11 cellular contexts compared by ENCODE assay signal in the genomic region with DNA sequence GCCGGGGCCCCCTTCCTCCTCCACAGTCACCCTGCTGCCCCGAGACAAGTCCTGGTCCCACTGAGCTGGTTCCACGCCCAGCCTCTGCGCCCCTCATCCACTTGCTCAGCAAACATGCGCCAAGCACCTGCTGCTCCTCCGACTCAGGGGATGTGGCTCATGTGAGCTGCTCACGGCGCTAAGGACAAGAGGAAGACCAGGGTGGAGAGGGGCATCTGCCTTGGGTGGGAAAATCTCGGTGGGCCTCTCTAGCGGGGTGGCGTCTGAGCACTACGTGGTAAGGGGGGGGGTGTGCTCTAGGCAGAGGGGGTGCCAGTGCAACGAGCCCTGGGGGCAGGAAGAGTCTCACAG. TPM values are rescaled to one million over a fixed set of nuclear protein-coding genes. Genes with fewer than 3 reads are reported as not detected.
DNase-seq lines count a peak whose midpoint lies in the region; ATAC-seq and TF ChIP-seq lines count a peak whose summit lies in the region.
"Had no signal": no experiment of that assay in that cellular context is flagged by ENCODE, and none has a peak within 500 bp of the region (broad histone marks: within the 10 kb centered on the region; RNA-seq: fewer than 3 reads in every experiment).

No MANE protein-coding gene starts in this region.

- no peak for TF ChIP-seq EP300 in esophagus muscularis mucosa (IDR thresholded peaks at IDR 0.05)

- no peak overlapping the region for H2BK12ac ChIP-seq in neuronal stem cell (ENCODE audit: low read length)

- H3K23ac ChIP-seq in neuronal stem cell (ENCODE audit: low read depth, low read length, poor library complexity) = peak overlapping the region; percentile 15

- H2AK5ac ChIP-seq in neuronal stem cell (ENCODE audit: low read depth, low read length) = peak overlapping the region; percentile 7

- H3K4ac ChIP-seq in neuronal stem cell (ENCODE audit: low read length) = peak overlapping the region; percentile 1

- H3K9me3 ChIP-seq in right atrium auricular region (no peaks in the 10 kb centered on the region), esophagus muscularis mucosa (no peaks in the 10 kb centered on the region), neuronal stem cell (replicated peaks in 1 of 2; ENCODE audit: control insufficient read depth in 2 of 2, insufficient read depth in 1 of 2, low read depth in 1 of 2, low read length in 2 of 2) (no peaks in the 10 kb centered on the region)

- DNase-seq in right atrium auricular region (ENCODE audit: low spot score) = no peak
- no peak for DNase-seq in cardiac septum (ENCODE audit: low spot score)
- no peak for DNase-seq in esophagus muscularis mucosa (ENCODE audit: extremely low spot score)
- DNase-seq in neuronal stem cell (ENCODE audit: low spot score) = no peak
- no peak for DNase-seq in endothelial cell (ENCODE audit: low spot score)
- no peak for DNase-seq in RPMI8226
- no peak for DNase-seq in Ammon's horn (ENCODE audit: low spot score)
- DNase-seq: cortex of kidney, small intestine had no signal

- no peak for ATAC-seq in HG03097 (IDR thresholded peaks at IDR 0.05; ENCODE audit: low FRiP score, unreplicated experiment)

- WGBS in esophagus muscularis mucosa = 59% methylated on average over 13 of the region's 13 CpGs
- WGBS in neuronal stem cell (ENCODE audit: extremely low coverage in 2 of 2, insufficient read length in 2 of 2, insufficient replicate concordance in 1 of 2), 2 donors = no CpG with 5 or more reads among the region's 13 CpGs

- H3K36me3 ChIP-seq in right atrium auricular region (no peaks in the 10 kb centered on the region), esophagus muscularis mucosa (peaks cover 0 to 14% (median 9%) of the 10 kb centered on the region in 4 donors), neuronal stem cell (replicated peaks in 1 of 2; ENCODE audit: control insufficient read depth in 2 of 2, insufficient read depth in 2 of 2, low read length in 2 of 2) (peaks cover 4 to 9% of the 10 kb centered on the region in 2 donors)

- no peak overlapping the region for H2AFZ ChIP-seq in neuronal stem cell (ENCODE audit: low read length)

- intact Hi-C loops in cardiac septum (cut with DNase I) = no loop called here
- intact Hi-C loops in esophagus muscularis mucosa (cut with DNase I) = no loop called here

- H3K27me3 Mint-ChIP-seq in endothelial cell (ENCODE audit: unreplicated experiment) = peaks cover 4% of the 10 kb centered on the region

- peaks cover 36% of the 10 kb centered on the region for H3K79me1 ChIP-seq in neuronal stem cell (ENCODE audit: low read depth, low read length)

- peak overlapping the region; percentile 56 for H4K91ac ChIP-seq in neuronal stem cell (ENCODE audit: low read depth, low read length, poor library complexity)

- TF ChIP-seq CTCF in right atrium auricular region (IDR thresholded peaks at IDR 0.05) (no peak), esophagus muscularis mucosa (IDR thresholded peaks at IDR 0.05) (no peak), endothelial cell (IDR thresholded peaks at IDR 0.05; ENCODE audit: unreplicated experiment) (no peak)

- H3K27ac ChIP-seq in right atrium auricular region (peak overlapping the region; percentile 95 to 98), esophagus muscularis mucosa (replicated peaks in 1 of 4) (peak overlapping the region; percentile 93 to 97 (median 94)), neuronal stem cell (replicated peaks; ENCODE audit: low read length) (no peak overlapping the region)
- H3K27ac ChIP-seq: KMS-11 had no signal

- H3K4me3 Mint-ChIP-seq in endothelial cell (ENCODE audit: unreplicated experiment) = no peak overlapping the region

- no peaks in the 10 kb centered on the region for H3K9me3 Mint-ChIP-seq in endothelial cell (ENCODE audit: unreplicated experiment)

- H3K4me1 ChIP-seq in right atrium auricular region = peaks cover 0 to 92% of the 10 kb centered on the region in 2 donors
- peaks cover 83 to 97% (median 94%) of the 10 kb centered on the region in 4 donors for H3K4me1 ChIP-seq in esophagus muscularis mucosa
- peaks cover 29 to 63% of the 10 kb centered on the region in 2 donors for H3K4me1 ChIP-seq in neuronal stem cell (ENCODE audit: control insufficient read depth in 2 of 2, insufficient read depth in 1 of 2, low read depth in 1 of 2, low read length in 2 of 2)

- TF ChIP-seq POLR2A in esophagus muscularis mucosa (IDR thresholded peaks at IDR 0.05; ENCODE audit: low read depth) = no peak

- H3K14ac ChIP-seq in neuronal stem cell (ENCODE audit: low read length) = no peak overlapping the region

- no peaks in the 10 kb centered on the region for H3K27me3 ChIP-seq in right atrium auricular region
- no peaks in the 10 kb centered on the region for H3K27me3 ChIP-seq in esophagus muscularis mucosa
- no peaks in the 10 kb centered on the region for H3K27me3 ChIP-seq in neuronal stem cell (ENCODE audit: control insufficient read depth in 3 of 3, insufficient read depth in 3 of 3, low read depth in 1 of 3, low read length in 3 of 3)

- no peak overlapping the region for H3K9ac ChIP-seq in neuronal stem cell (ENCODE audit: low read depth, low read length, poor library complexity)
- H3K9ac ChIP-seq: KMS-11 had no signal

- H4K8ac ChIP-seq in neuronal stem cell (ENCODE audit: low read depth, low read length) = no peak overlapping the region

- H3K27ac Mint-ChIP-seq in endothelial cell (ENCODE audit: unreplicated experiment) = no peak overlapping the region

- H3K18ac ChIP-seq in neuronal stem cell (ENCODE audit: low read length) = peak overlapping the region; percentile 20

- H3K4me3 ChIP-seq in right atrium auricular region (no peak overlapping the region), esophagus muscularis mucosa (no peak overlapping the region), neuronal stem cell (ENCODE audit: low read length in 2 of 2) (no peak overlapping the region)

- peak overlapping the region; percentile 3 for H2BK15ac ChIP-seq in neuronal stem cell (ENCODE audit: low read length)

- no peaks in the 10 kb centered on the region for H3K4me1 Mint-ChIP-seq in endothelial cell (ENCODE audit: unreplicated experiment)

- no peak overlapping the region for H2BK120ac ChIP-seq in neuronal stem cell (ENCODE audit: low read depth, low read length)

- H3K4me2 ChIP-seq in neuronal stem cell (ENCODE audit: insufficient read depth, low read length, poor library complexity, severe bottlenecking) = no peak overlapping the region
- H3K4me2 ChIP-seq: KMS-11 had no signal

- no peak overlapping the region for H2BK5ac ChIP-seq in neuronal stem cell (ENCODE audit: low read length)

- no peaks in the 10 kb centered on the region for H3K36me3 Mint-ChIP-seq in endothelial cell (ENCODE audit: low read depth, unreplicated experiment)

RNA-seq across cellular contexts. Expression of a gene that starts 4.5 kb away (rescaled TPM):
- total RNA-seq in right atrium auricular region = 10 to 100 TPM; 61.1 to 69.4 TPM
- 101 TPM for total RNA-seq in cardiac septum
- total RNA-seq in esophagus muscularis mucosa = 100 to 1,000 TPM in 3 of 4 donors, 10 to 100 TPM in 1; 70.1 to 257 (median 150) TPM
- 59.5 TPM for polyA plus RNA-seq in neuronal stem cell (2013, experiment 1 of 2)
- polyA plus RNA-seq in neuronal stem cell (2013, experiment 2 of 2) = 57.4 TPM
- 34.5 TPM for total RNA-seq in endothelial cell (ENCODE audit: unreplicated experiment)

RNA-seq across cellular contexts. Expression of a gene that starts 24.3 kb away (rescaled TPM):
- 1,000 to 10,000 TPM; 1,510 to 1,937 TPM for total RNA-seq in right atrium auricular region
- 466 TPM for total RNA-seq in cardiac septum
- 1,000 to 10,000 TPM in 2 of 4 donors, 100 to 1,000 TPM in 2; 581 to 2,787 (median 1,391) TPM for total RNA-seq in esophagus muscularis mucosa
- 3,158 TPM for polyA plus RNA-seq in neuronal stem cell (2013, experiment 1 of 2)
- polyA plus RNA-seq in neuronal stem cell (2013, experiment 2 of 2) = 3,117 TPM
- total RNA-seq in endothelial cell (ENCODE audit: unreplicated experiment) = 1,710 TPM

RNA-seq across cellular contexts. Expression of a gene that starts 44.5 kb away (rescaled TPM):
- 10 to 100 TPM; 10.8 to 17.7 TPM for total RNA-seq in right atrium auricular region
- 10.7 TPM for total RNA-seq in cardiac septum
- total RNA-seq in esophagus muscularis mucosa = 1 to 10 TPM; 2.0 to 6.9 (median 4.1) TPM
- 15.0 TPM for polyA plus RNA-seq in neuronal stem cell (2013, experiment 1 of 2)
- 14.9 TPM for polyA plus RNA-seq in neuronal stem cell (2013, experiment 2 of 2)
- 9.3 TPM for total RNA-seq in endothelial cell (ENCODE audit: unreplicated experiment)

RNA-seq across cellular contexts. Expression of a gene that starts 59.8 kb away (rescaled TPM):
- total RNA-seq in right atrium auricular region = 100 to 1,000 TPM in 1 of 2 donors, 10 to 100 TPM in 1; 95.9 to 128 TPM
- total RNA-seq in cardiac septum = 79.9 TPM
- 100 to 1,000 TPM; 127 to 184 (median 173) TPM for total RNA-seq in esophagus muscularis mucosa
- 69.1 TPM for polyA plus RNA-seq in neuronal stem cell (2013, experiment 1 of 2)
- 69.0 TPM for polyA plus RNA-seq in neuronal stem cell (2013, experiment 2 of 2)
- total RNA-seq in endothelial cell (ENCODE audit: unreplicated experiment) = 132 TPM
